ENCODE assay signal across 8 cellular contexts in the genomic region with DNA sequence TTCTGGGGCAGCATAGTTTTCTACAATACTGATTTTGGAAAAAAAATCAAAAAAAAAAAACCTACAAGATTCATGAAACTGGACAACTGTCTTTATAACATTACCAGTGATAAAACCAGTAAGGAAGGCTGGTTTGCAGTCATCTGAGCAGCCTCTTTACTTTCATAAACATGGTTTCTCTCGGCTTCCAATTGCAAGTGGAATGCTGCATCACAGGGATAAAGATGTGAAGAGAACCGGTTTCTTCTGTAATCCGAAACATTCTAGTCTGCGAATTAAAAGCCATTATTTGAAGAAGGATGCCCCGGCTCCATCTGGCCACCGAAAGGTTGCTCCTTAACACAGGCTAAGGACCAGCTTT. TPM values are rescaled to one million over a fixed set of nuclear protein-coding genes. Genes with fewer than 3 reads are reported as not detected.
DNase-seq lines count a peak whose midpoint lies in the region; ATAC-seq, FAIRE-seq and TF ChIP-seq lines count a peak whose summit lies in the region.
"Not testable (repeated sequence)": the region's sequence is repeated elsewhere in the genome, so short reads cannot be mapped to it uniquely, and the experiment has no call there.

No MANE protein-coding gene starts in this region.

- not testable (repeated sequence) for H4K91ac ChIP-seq in H1 (replicated peaks; ENCODE audit: insufficient read length, low read length)

- not testable (repeated sequence) for H3K56ac ChIP-seq in H1 (replicated peaks; ENCODE audit: insufficient read length, low read depth, low read length)

- H3K79me2 ChIP-seq in SU-DHL-6 (ENCODE audit: insufficient read depth, low read length); H1 (ENCODE audit: control insufficient read depth in 1 of 2, insufficient read depth in 2 of 2, low read length in 2 of 2); keratinocyte (ENCODE audit: control insufficient read depth, insufficient read depth, low read length); osteoblast (ENCODE audit: insufficient read depth, low read length): not testable (repeated sequence)

- not testable (repeated sequence) for H3K4ac ChIP-seq in H1 (replicated peaks; ENCODE audit: insufficient read length, low read depth, low read length)

- POLR2A ChIA-PET in activated naive CD8-positive, alpha-beta T cell treated with anti-CD3 and anti-CD28 coated beads, Interleukin-2, amount 10 ng/mL, durations not matched to agents 7 days and 5 days (lab: Charles Lee) = interaction anchor here (2.8 kb wide), 1 partner anchor 10 kb away, joined by 48 read pairs; no protein-coding TSS in a partner anchor
- POLR2A ChIA-PET in H1 (lab: Charles Lee; ENCODE audit: partially characterized antibody) = interaction anchor here (1.5 to 2.8 kb wide), 2 partner anchors 10 to 257 kb away, joined by 3 to 28 read pairs; no protein-coding TSS in a partner anchor

- H3F3A ChIP-seq in SU-DHL-6 (ENCODE audit: insufficient read depth) = peaks cover 26% of the 10 kb centered on the region

- H3K4me3 ChIP-seq in CD4-positive, CD25-positive, alpha-beta regulatory T cell (ENCODE audit: low read depth, low read length) = peak overlapping the region; percentile 59
- H3K4me3 ChIP-seq in Jurkat, Clone E6-1 (ENCODE audit: low read length) = peak overlapping the region; percentile 48
- H3K4me3 ChIP-seq in SU-DHL-6 (ENCODE audit: insufficient read depth, low read length, poor library complexity, severe bottlenecking) (peak overlapping the region; percentile 67), H1 (ENCODE audit: extremely low read depth in 1 of 4, insufficient read depth in 2 of 4, low read depth in 3 of 4, low read length in 4 of 4) (peak overlapping the region in 2 of 4 experiments; percentile 21 to 59; a peak in 4 of 8 replicates), keratinocyte (ENCODE audit: control insufficient read depth in 2 of 3, extremely low read depth in 1 of 3, insufficient read depth in 2 of 3, low read depth in 1 of 3, low read length in 3 of 3) (peak overlapping the region; percentile 27 to 58 (median 55)), osteoblast (ENCODE audit: insufficient read depth, low read length) (peak overlapping the region; percentile 63), thoracic aorta (peak overlapping the region; percentile 72)

- H3K36me3 ChIP-seq in CD4-positive, CD25-positive, alpha-beta regulatory T cell (ENCODE audit: control insufficient read depth, insufficient read depth, low read length); SU-DHL-6 (ENCODE audit: low read length); H1 (ENCODE audit: control insufficient read depth in 2 of 4, insufficient read depth in 4 of 4, low read length in 3 of 4); keratinocyte (ENCODE audit: control insufficient read depth in 2 of 2, extremely low read depth in 1 of 2, insufficient read depth in 2 of 2, low read length in 2 of 2); osteoblast (ENCODE audit: insufficient read depth, low read length); thoracic aorta: not testable (repeated sequence)

- not testable (repeated sequence) for TF ChIP-seq RAD21 in H1 (IDR thresholded peaks at IDR 0.05 in 1 of 2, conservative IDR thresholded peaks at IDR 0.05 in 1 of 2; ENCODE audit: low read depth in 2 of 2, low read length in 2 of 2)

- H3K9me3 ChIP-seq in CD4-positive, CD25-positive, alpha-beta regulatory T cell (ENCODE audit: control insufficient read depth in 2 of 2, low read length in 2 of 2); SU-DHL-6 (ENCODE audit: insufficient read depth, low read length); H1 (ENCODE audit: insufficient read depth in 2 of 2, low read depth in 1 of 2, low read length in 1 of 2); keratinocyte (ENCODE audit: control insufficient read depth, low read depth, low read length); osteoblast (ENCODE audit: low read depth, low read length); thoracic aorta: not testable (repeated sequence)

- H2AFZ ChIP-seq in SU-DHL-6 (ENCODE audit: low read depth, low read length, severe bottlenecking) (peak overlapping the region; percentile 88), keratinocyte (ENCODE audit: control insufficient read depth, low read length) (peak overlapping the region; percentile 60), osteoblast (ENCODE audit: low read length) (peak overlapping the region; percentile 84)
- H2AFZ ChIP-seq in H1 (ENCODE audit: low read length) = not testable (repeated sequence)

- H2AK5ac ChIP-seq in H1 (ENCODE audit: low read depth, low read length) = not testable (repeated sequence)

- H3K9me2 ChIP-seq in SU-DHL-6 (replicated peaks; ENCODE audit: insufficient read depth, low read length) = not testable (repeated sequence)

- H3K9me3 Mint-ChIP-seq in CD4-positive, CD25-positive, alpha-beta regulatory T cell; activated naive CD8-positive, alpha-beta T cell treated with anti-CD3 and anti-CD28 coated beads, Interleukin-2, amount 10 ng/mL, durations not matched to agents 7 days and 5 days: not testable (repeated sequence)

- H3K4me1 ChIP-seq in CD4-positive, CD25-positive, alpha-beta regulatory T cell (ENCODE audit: control insufficient read depth, insufficient read depth, low read length, poor library complexity, severe bottlenecking) = peaks cover 12% of the 10 kb centered on the region
- H3K4me1 ChIP-seq in H1 (replicated peaks in 1 of 4; ENCODE audit: control insufficient read depth in 3 of 4, insufficient read depth in 4 of 4, low read length in 3 of 4); keratinocyte (ENCODE audit: control insufficient read depth, extremely low read depth, insufficient read depth, low read length); osteoblast (ENCODE audit: insufficient read depth, low read length): not testable (repeated sequence)
- peaks cover 2 to 12% of the 10 kb centered on the region in 2 donors for H3K4me1 ChIP-seq in thoracic aorta (ENCODE audit: control insufficient read depth in 1 of 2, low read depth in 2 of 2)

- H3K23me2 ChIP-seq in H1 (ENCODE audit: low read depth, low read length) = not testable (repeated sequence)

- not testable (repeated sequence) for FAIRE-seq in H1 (lab: Jason Lieb, UNC); keratinocyte (lab: Jason Lieb, UNC)

- not testable (repeated sequence) for H3K27me3 ChIP-seq in CD4-positive, CD25-positive, alpha-beta regulatory T cell (ENCODE audit: control insufficient read depth, insufficient read depth, low read length); SU-DHL-6 (ENCODE audit: low read length); H1 (replicated peaks in 1 of 4; ENCODE audit: control insufficient read depth in 3 of 4, extremely low read depth in 1 of 4, insufficient read depth in 3 of 4, low read length in 3 of 4); keratinocyte (ENCODE audit: control insufficient read depth, extremely low read depth, insufficient read depth, low read length); osteoblast (ENCODE audit: insufficient read depth, low read length); thoracic aorta (replicated peaks; ENCODE audit: insufficient read depth)

- H3K4me3 Mint-ChIP-seq in CD4-positive, CD25-positive, alpha-beta regulatory T cell = peak overlapping the region; percentile 56 to 85 (median 83)
- peak overlapping the region; percentile 80 for H3K4me3 Mint-ChIP-seq in activated naive CD8-positive, alpha-beta T cell treated with anti-CD3 and anti-CD28 coated beads, Interleukin-2, amount 10 ng/mL, durations not matched to agents 7 days and 5 days

- H3K9ac ChIP-seq in SU-DHL-6 (ENCODE audit: low read length) (peak overlapping the region; percentile 64), keratinocyte (ENCODE audit: control insufficient read depth, extremely low read depth, insufficient read depth, low read length) (peak overlapping the region; percentile 89)
- not testable (repeated sequence) for H3K9ac ChIP-seq in H1 (replicated peaks in 1 of 4; ENCODE audit: extremely low read depth in 1 of 4, low read depth in 3 of 4, low read length in 3 of 4)

- TF ChIP-seq CTCF in SU-DHL-6 (IDR thresholded peaks at IDR 0.05; ENCODE audit: insufficient read depth, low read length, poor library complexity, severe bottlenecking); H1 (IDR thresholded peaks at IDR 0.05; ENCODE audit: control extremely low read depth in 1 of 3, insufficient read depth in 1 of 3, low read depth in 1 of 3, low read length in 3 of 3); keratinocyte (optimal IDR thresholded peaks at IDR 0.05 in 1 of 3, IDR thresholded peaks at IDR 0.05 in 1 of 3, conservative IDR thresholded peaks at IDR 0.05 in 1 of 3; ENCODE audit: extremely low read depth in 1 of 3, insufficient read depth in 2 of 3, low read length in 3 of 3); osteoblast (IDR thresholded peaks at IDR 0.05; ENCODE audit: extremely low read depth, low read depth, low read length); thoracic aorta (IDR thresholded peaks at IDR 0.05): not testable (repeated sequence)

- not testable (repeated sequence) for H3K79me1 ChIP-seq in H1 (ENCODE audit: low read depth, low read length)

- not testable (repeated sequence) for H4K5ac ChIP-seq in H1 (ENCODE audit: insufficient read length, low read depth, low read length)

- ATAC-seq in CD4-positive, CD25-positive, alpha-beta regulatory T cell (ENCODE audit: low read depth in 2 of 2); activated naive CD8-positive, alpha-beta T cell treated with anti-CD3 and anti-CD28 coated beads, Interleukin-2, amount 10 ng/mL, durations not matched to agents 7 days and 5 days (ENCODE audit: low read depth); thoracic aorta (ENCODE audit: insufficient number of reproducible peaks, low FRiP score, low read depth): not testable (repeated sequence)

- H4K8ac ChIP-seq in H1 (ENCODE audit: extremely low read depth, insufficient read depth, low read length) = not testable (repeated sequence)

- H3K27me3 Mint-ChIP-seq in CD4-positive, CD25-positive, alpha-beta regulatory T cell = peaks cover 34% of the 10 kb centered on the region
- H3K27me3 Mint-ChIP-seq in activated naive CD8-positive, alpha-beta T cell treated with anti-CD3 and anti-CD28 coated beads, Interleukin-2, amount 10 ng/mL, durations not matched to agents 7 days and 5 days = peaks cover 11% of the 10 kb centered on the region

- H2BK12ac ChIP-seq in H1 (ENCODE audit: low read depth, low read length) = not testable (repeated sequence)

- 23% methylated on average over 4 of the region's 6 CpGs; no CpG with 5 or more reads in 1 of the 2 experiments for WGBS in H1 (ENCODE audit: extremely low coverage in 1 of 2, insufficient coverage in 1 of 2, insufficient read length in 1 of 2, insufficient replicate concordance in 2 of 2, low coverage in 1 of 2, low lambda C conversion rate in 2 of 2, missing lambda C conversion rate in 1 of 2), 2 experiments

- not testable (repeated sequence) for DNase-seq in CD4-positive, CD25-positive, alpha-beta regulatory T cell; Jurkat, Clone E6-1 (ENCODE audit: low read depth, low spot score); activated naive CD8-positive, alpha-beta T cell treated with anti-CD3 and anti-CD28 coated beads, Interleukin-2, amount 10 ng/mL, durations not matched to agents 7 days and 5 days; H1 (ENCODE audit: low read depth in 1 of 2, low spot score in 2 of 2); keratinocyte (ENCODE audit: low read depth, low spot score); osteoblast (ENCODE audit: insufficient read length, low spot score, missing footprints); thoracic aorta (ENCODE audit: low spot score)

- H3K23ac ChIP-seq in H1 (ENCODE audit: insufficient read length) = not testable (repeated sequence)

- H2BK120ac ChIP-seq in H1 (replicated peaks; ENCODE audit: low read depth, low read length) = not testable (repeated sequence)

- TF ChIP-seq EP300 in H1 (IDR thresholded peaks at IDR 0.05; ENCODE audit: borderline replicate concordance in 1 of 2, low read depth in 2 of 2, low read length in 2 of 2) = not testable (repeated sequence)

- H2BK15ac ChIP-seq in H1 (ENCODE audit: low read length) = not testable (repeated sequence)

- H3K27ac Mint-ChIP-seq in CD4-positive, CD25-positive, alpha-beta regulatory T cell = peak overlapping the region; percentile 65 to 100 (median 100)
- H3K27ac Mint-ChIP-seq in activated naive CD8-positive, alpha-beta T cell treated with anti-CD3 and anti-CD28 coated beads, Interleukin-2, amount 10 ng/mL, durations not matched to agents 7 days and 5 days = peak overlapping the region; percentile 99

- not testable (repeated sequence) for TF ChIP-seq POLR2A in H1 (IDR thresholded peaks at IDR 0.05; ENCODE audit: control extremely low read depth in 1 of 2, low read depth in 2 of 2, low read length in 2 of 2)

- peaks cover 3 to 33% (median 19%) of the 10 kb centered on the region in 4 donors for H3K4me1 Mint-ChIP-seq in CD4-positive, CD25-positive, alpha-beta regulatory T cell
- peaks cover 20% of the 10 kb centered on the region for H3K4me1 Mint-ChIP-seq in activated naive CD8-positive, alpha-beta T cell treated with anti-CD3 and anti-CD28 coated beads, Interleukin-2, amount 10 ng/mL, durations not matched to agents 7 days and 5 days

- H3K4me2 ChIP-seq in SU-DHL-6 (ENCODE audit: low read depth, low read length, poor library complexity, severe bottlenecking) = peak overlapping the region; percentile 88
- peak overlapping the region; percentile 65 to 91; a peak in 3 of 4 replicates for H3K4me2 ChIP-seq in H1 (ENCODE audit: insufficient read depth in 1 of 2, low read depth in 2 of 2, low read length in 2 of 2)
- peak overlapping the region; percentile 83 for H3K4me2 ChIP-seq in keratinocyte (ENCODE audit: control insufficient read depth, extremely low read depth, insufficient read depth, low read depth, low read length)
- peak overlapping the region; percentile 67 for H3K4me2 ChIP-seq in osteoblast (ENCODE audit: insufficient read depth, low read length)

- CTCF ChIA-PET in H1 (lab: Charles Lee; ENCODE audit: partially characterized antibody) = not testable (repeated sequence)

- dilution Hi-C loops in keratinocyte (cut with MboI; ENCODE audit: extremely low pct_ligation_motif_present, low sequenced_read_pairs) = not testable (repeated sequence)

- not testable (repeated sequence) for H3K18ac ChIP-seq in H1 (ENCODE audit: extremely low read depth, low read length)

- H4K20me1 ChIP-seq in SU-DHL-6 (ENCODE audit: low read depth, low read length); H1 (replicated peaks in 1 of 2; ENCODE audit: control insufficient read depth in 1 of 2, insufficient read depth in 2 of 2, low read length in 2 of 2); keratinocyte (ENCODE audit: control insufficient read depth, extremely low read depth, insufficient read depth, low read length); osteoblast (ENCODE audit: insufficient read depth, low read length): not testable (repeated sequence)

- not testable (repeated sequence) for H3K14ac ChIP-seq in H1 (ENCODE audit: insufficient read length)

- H3K27ac ChIP-seq in CD4-positive, CD25-positive, alpha-beta regulatory T cell (ENCODE audit: insufficient read depth, low read length, poor library complexity, severe bottlenecking) = peak overlapping the region; percentile 85
- H3K27ac ChIP-seq in SU-DHL-6 (ENCODE audit: low read depth, low read length) (peak overlapping the region; percentile 76), keratinocyte (ENCODE audit: control insufficient read depth, insufficient read depth, low read length) (peak overlapping the region; percentile 93), osteoblast (ENCODE audit: low read depth, low read length) (peak overlapping the region; percentile 97), thoracic aorta (peak overlapping the region; percentile 83 to 86)
- not testable (repeated sequence) for H3K27ac ChIP-seq in H1 (ENCODE audit: low read depth, low read length)

- H2BK5ac ChIP-seq in H1 (ENCODE audit: low read depth, low read length) = not testable (repeated sequence)

- not testable (repeated sequence) for H2BK20ac ChIP-seq in H1 (ENCODE audit: low read length)

- not testable (repeated sequence) for H3K36me3 Mint-ChIP-seq in CD4-positive, CD25-positive, alpha-beta regulatory T cell; activated naive CD8-positive, alpha-beta T cell treated with anti-CD3 and anti-CD28 coated beads, Interleukin-2, amount 10 ng/mL, durations not matched to agents 7 days and 5 days

- not testable (repeated sequence) for H3K9me1 ChIP-seq in keratinocyte (ENCODE audit: control insufficient read depth, extremely low read depth, insufficient read depth, low read length)

RNA-seq across cellular contexts. Expression of gene RNU1-2, which starts 0.6 kb away (rescaled TPM):
- total RNA-seq in CD4-positive, CD25-positive, alpha-beta regulatory T cell = 3,278 TPM
- 10 to 100 TPM in 1 of 4 donors, not detected in 3; 23.7 TPM for polyA plus RNA-seq in CD4-positive, CD25-positive, alpha-beta regulatory T cell
- not detected for polyA plus RNA-seq in Jurkat, Clone E6-1 (2012; ENCODE audit: insufficient read depth, insufficient read length)
- 1,000 to 10,000 TPM; 3,257 to 3,430 TPM for total RNA-seq in activated naive CD8-positive, alpha-beta T cell treated with anti-CD3 and anti-CD28 coated beads, Interleukin-2, amount 10 ng/mL, durations not matched to agents 7 days and 5 days
- total RNA-seq in H1 (2021; fragmentation: NEBNext Ultra II Directional; extraction: Animal tissue kit (Norgen Biotek cat#: 25700)) = 1,303 and 1,497 TPM in 2 replicates
- under 0.01 and 145 TPM in 2 replicates for polyA plus RNA-seq in H1 (2011; rRNA removed)
- under 0.01 TPM for polyA plus RNA-seq in H1 (2011; cell fraction: cytosol; rRNA removed)
- under 0.01 TPM for polyA plus RNA-seq in H1 (2011; cell fraction: nucleus; rRNA removed)
- 20.3 to 94.3 TPM in 2 of 4 replicates, not detected in the others for polyA plus RNA-seq in H1 (2012, experiment 1 of 2)
- not detected for polyA plus RNA-seq in H1 (2012, experiment 2 of 2)
- polyA plus RNA-seq in H1 (2013, experiment 1 of 2) = not detected
- not detected for polyA plus RNA-seq in H1 (2013, experiment 2 of 2)
- 10,411 and 22,262 TPM in 2 replicates for polyA minus RNA-seq in H1 (2011; rRNA and poly(A)+ RNA removed)
- 59,319 TPM for polyA minus RNA-seq in H1 (2011; cell fraction: cytosol; rRNA and poly(A)+ RNA removed)
- 43,973 TPM for polyA minus RNA-seq in H1 (2011; cell fraction: nucleus; rRNA and poly(A)+ RNA removed)
- 66.0 to 67.0 TPM in 2 of 3 replicates, not detected in the other for polyA plus RNA-seq in keratinocyte
- not detected for polyA plus RNA-seq in keratinocyte (2011; ENCODE audit: low read depth)
- not detected in 2 replicates for polyA plus RNA-seq in keratinocyte (2011; cell fraction: cytosol; rRNA removed)
- under 0.01 TPM in 2 replicates for polyA plus RNA-seq in keratinocyte (2011; cell fraction: nucleus; rRNA removed)
- not detected in 2 replicates for polyA plus RNA-seq in keratinocyte (2012; ENCODE audit: low replicate concordance)
- 13,175 to 24,724 TPM (median 16,252 TPM) in 3 replicates for polyA minus RNA-seq in keratinocyte
- polyA minus RNA-seq in keratinocyte (2011; cell fraction: cytosol; rRNA and poly(A)+ RNA removed) = 39,283 TPM
- 15,420 and 21,721 TPM in 2 replicates for polyA minus RNA-seq in keratinocyte (2011; cell fraction: nucleus; rRNA and poly(A)+ RNA removed)
- total RNA-seq in osteoblast = under 0.01 TPM in 1 of 2 replicates, not detected in the other
- total RNA-seq in thoracic aorta = under 1 TPM; under 0.01 TPM

RNA-seq across cellular contexts. Expression of gene CROCC, which starts 26.5 kb away (rescaled TPM):
- 46.1 TPM for total RNA-seq in CD4-positive, CD25-positive, alpha-beta regulatory T cell
- polyA plus RNA-seq in CD4-positive, CD25-positive, alpha-beta regulatory T cell = 1 to 10 TPM; 3.9 to 5.2 (median 4.2) TPM
- polyA plus RNA-seq in Jurkat, Clone E6-1 (2012; ENCODE audit: insufficient read depth, insufficient read length) = 29.7 TPM
- total RNA-seq in activated naive CD8-positive, alpha-beta T cell treated with anti-CD3 and anti-CD28 coated beads, Interleukin-2, amount 10 ng/mL, durations not matched to agents 7 days and 5 days = 10 to 100 TPM; 63.0 to 69.8 TPM
- 39.5 and 42.3 TPM in 2 replicates for total RNA-seq in H1 (2021; fragmentation: NEBNext Ultra II Directional; extraction: Animal tissue kit (Norgen Biotek cat#: 25700))
- polyA plus RNA-seq in H1 (2011; rRNA removed) (12.1 and 24.9 TPM in 2 replicates), keratinocyte (5.4 to 11.0 TPM (median 8.2 TPM) in 3 replicates)
- polyA plus RNA-seq in H1 (2011; cell fraction: cytosol; rRNA removed) = 35.6 TPM
- 147 TPM for polyA plus RNA-seq in H1 (2011; cell fraction: nucleus; rRNA removed)
- polyA plus RNA-seq in H1 (2012, experiment 1 of 2) = 32.4 to 53.1 TPM (median 44.9 TPM) in 4 replicates
- 16.9 TPM for polyA plus RNA-seq in H1 (2012, experiment 2 of 2)
- 20.0 TPM for polyA plus RNA-seq in H1 (2013, experiment 1 of 2)
- polyA plus RNA-seq in H1 (2013, experiment 2 of 2) = 18.9 TPM
- 13.7 and 18.3 TPM in 2 replicates for polyA minus RNA-seq in H1 (2011; rRNA and poly(A)+ RNA removed)
- polyA minus RNA-seq in H1 (2011; cell fraction: cytosol; rRNA and poly(A)+ RNA removed) = 29.4 TPM
- 44.5 TPM for polyA minus RNA-seq in H1 (2011; cell fraction: nucleus; rRNA and poly(A)+ RNA removed)
- 7.1 TPM for polyA plus RNA-seq in keratinocyte (2011; ENCODE audit: low read depth)
- polyA plus RNA-seq in keratinocyte (2011; cell fraction: cytosol; rRNA removed) = 0.84 and 2.6 TPM in 2 replicates
- 32.9 and 42.0 TPM in 2 replicates for polyA plus RNA-seq in keratinocyte (2011; cell fraction: nucleus; rRNA removed)
- 3.3 and 7.4 TPM in 2 replicates for polyA plus RNA-seq in keratinocyte (2012; ENCODE audit: low replicate concordance)
- polyA minus RNA-seq in keratinocyte = 3.1 to 10.6 TPM (median 7.5 TPM) in 3 replicates
- polyA minus RNA-seq in keratinocyte (2011; cell fraction: cytosol; rRNA and poly(A)+ RNA removed) = 7.3 TPM
- polyA minus RNA-seq in keratinocyte (2011; cell fraction: nucleus; rRNA and poly(A)+ RNA removed) = 13.4 and 13.8 TPM in 2 replicates
- total RNA-seq in osteoblast (15.0 and 20.3 TPM in 2 replicates), thoracic aorta (10 to 100 TPM; 49.7 to 56.2 TPM)

Comparison
In these comparisons a context has a peak if more than half of its experiments do, and no peak if none do; other contexts are left out.
1. RNA of gene RNU1-2, which starts 0.6 kb away (total RNA-seq): 3,257 to 3,430 TPM in activated naive CD8-positive, alpha-beta T cell treated with anti-CD3 and anti-CD28 coated beads, Interleukin-2, amount 10 ng/mL, durations not matched to agents 7 days and 5 days, 3,278 TPM in CD4-positive, CD25-positive, alpha-beta regulatory T cell (single experiment) and 1,303 to 1,497 TPM in H1; under 0.01 TPM in osteoblast and under 0.01 TPM in thoracic aorta; every median in the first group is over 1,000 times any median in the second.
2. Peak in every context shown above with its lines, with median percentiles within 50 percentile points of each other: H3K4me2 ChIP-seq.